Comparison of ENCODE assay signal across 1 cellular context in genomic region chr2:218367415-218368149, GRCh38.
A peak's percentile ranks its signal among the peaks of the same experiment; 100 is the strongest.
TF ChIP-seq lines count a peak whose summit lies in the region.

No MANE protein-coding gene starts in this region.

TF ChIP-seq in K562, 482 proteins besides CTCF, POLR2A, EP300 and RAD21 (continued from another document and continues in another):
- 0 out of 2 replicates have a peak, but pooled peaks have one; percentile 4 for TF ChIP-seq TEAD4 (IDR thresholded peaks at IDR 0.05; ENCODE audit: low read length)
- no peak for TF ChIP-seq TEAD4 (CRISPR knock-in tag; IDR thresholded peaks at IDR 0.05; ENCODE audit: borderline replicate concordance)
- no peak for TF ChIP-seq MBD1 (CRISPR knock-in tag; IDR thresholded peaks at IDR 0.05)
- TF ChIP-seq ATF7 (IDR thresholded peaks at IDR 0.05): peak; percentile 62; the same call in 1 of the 2 replicates
- peak; percentile 81 for TF ChIP-seq POLR2B (IDR thresholded peaks at IDR 0.05; ENCODE audit: low read depth, partially characterized antibody)
- no peak for TF ChIP-seq CBX1 (IDR thresholded peaks at IDR 0.05; ENCODE audit: low read depth)
- peak; percentile 27; the same call in 1 of the 2 replicates for TF ChIP-seq JUND (IDR thresholded peaks at IDR 0.05; ENCODE audit: borderline replicate concordance, low read depth, low read length)
- no peak; the same call in 2 of the 3 replicates for TF ChIP-seq JUND (tag; IDR thresholded peaks at IDR 0.05; ENCODE audit: borderline replicate concordance, low read depth, low read length)
- TF ChIP-seq RBFOX2 (IDR thresholded peaks at IDR 0.05; ENCODE audit: low read depth, low read length): peak; percentile 99
- TF ChIP-seq ZMIZ1 (IDR thresholded peaks at IDR 0.05; ENCODE audit: low read depth in 2 of 2, low read length in 2 of 2): peak in 1 of 2 experiments; percentile 31; a peak in 1 of 4 replicates
- TF ChIP-seq RBM22 (IDR thresholded peaks at IDR 0.05; ENCODE audit: low read depth, low read length, poor library complexity, severe bottlenecking): no peak
- TF ChIP-seq PRDM10 (IDR thresholded peaks at IDR 0.05; ENCODE audit: partially characterized antibody): peak; percentile 31
- TF ChIP-seq ESRRA (IDR thresholded peaks at IDR 0.05; ENCODE audit: borderline replicate concordance, low read depth): peak; percentile 62; the same call in 1 of the 2 replicates
- no peak for TF ChIP-seq MTF1 (CRISPR knock-in tag; IDR thresholded peaks at IDR 0.05; ENCODE audit: borderline replicate concordance)
- no peak for TF ChIP-seq ETV6 (IDR thresholded peaks at IDR 0.05; ENCODE audit: borderline replicate concordance in 1 of 2, low read depth in 2 of 2, low read length in 1 of 2)
- no peak for TF ChIP-seq ETV6 (CRISPR knock-in tag; IDR thresholded peaks at IDR 0.05; ENCODE audit: borderline replicate concordance)
- TF ChIP-seq MTA3 (IDR thresholded peaks at IDR 0.05; ENCODE audit: borderline replicate concordance): peak; percentile 40; the same call in 1 of the 2 replicates
- TF ChIP-seq RCOR1 (IDR thresholded peaks at IDR 0.05; ENCODE audit: borderline replicate concordance in 1 of 2, low read depth in 2 of 2, low read length in 2 of 2): no peak
- TF ChIP-seq MITF (IDR thresholded peaks at IDR 0.05): peak; percentile 34; the same call in 1 of the 2 replicates
- peak; percentile 58 for TF ChIP-seq L3MBTL2 (IDR thresholded peaks at IDR 0.05)
- no peak for TF ChIP-seq NFATC3 (IDR thresholded peaks at IDR 0.05)
- no peak for TF ChIP-seq CREB3 (tag; conservative IDR thresholded peaks at IDR 0.05; ENCODE audit: low read depth)
- no peak for TF ChIP-seq NBN (IDR thresholded peaks at IDR 0.05; ENCODE audit: low read depth)
- TF ChIP-seq ETS1 (conservative IDR thresholded peaks at IDR 0.05; ENCODE audit: control insufficient read depth, low read depth, low read length): peak; percentile 55; the same call in 1 of the 2 replicates
- peak; percentile 67; the same call in 1 of the 2 replicates for TF ChIP-seq TFAP4 (CRISPR knock-in tag; IDR thresholded peaks at IDR 0.05; ENCODE audit: borderline replicate concordance)
- TF ChIP-seq ELF1 (tag; IDR thresholded peaks at IDR 0.05): peak; percentile 61; the same call in 1 of the 2 replicates
- TF ChIP-seq NFYB (IDR thresholded peaks at IDR 0.05; ENCODE audit: extremely low read depth, insufficient read length): no peak
- TF ChIP-seq SNRNP70 (optimal IDR thresholded peaks at IDR 0.05; ENCODE audit: low read depth, low read length): no peak
- peak; percentile 85; the same call in 1 of the 2 replicates for TF ChIP-seq GTF2E2 (tag; IDR thresholded peaks at IDR 0.05)
- TF ChIP-seq CHCHD3 (CRISPR knock-in tag; IDR thresholded peaks at IDR 0.05): no peak
- TF ChIP-seq RHOXF2B (CRISPR knock-in tag; conservative IDR thresholded peaks at IDR 0.05): no peak
- TF ChIP-seq HMG20B (CRISPR knock-in tag; IDR thresholded peaks at IDR 0.05): no peak
- TF ChIP-seq E4F1 (CRISPR knock-in tag; IDR thresholded peaks at IDR 0.05; ENCODE audit: borderline replicate concordance): no peak
- TF ChIP-seq CUX1 (CRISPR knock-in tag; IDR thresholded peaks at IDR 0.05): no peak
- no peak for TF ChIP-seq RNF2 (IDR thresholded peaks at IDR 0.05)
- no peak for TF ChIP-seq SMAD3 (CRISPR knock-in tag; conservative IDR thresholded peaks at IDR 0.05)
- no peak for TF ChIP-seq ZNF57 (CRISPR knock-in tag; IDR thresholded peaks at IDR 0.05)
